Comparison of ENCODE assay signal across 24 cellular contexts in genomic region chr2:122055541-122055940, GRCh38.
"Had no signal": no experiment of that assay in that cellular context is flagged by ENCODE, and none has a peak within 500 bp of the region (broad histone marks: within the 10 kb centered on the region; RNA-seq: fewer than 3 reads in every experiment).

No MANE protein-coding gene starts in this region.

- H3K36me3 ChIP-seq: adrenal gland, ascending aorta, brain microvascular endothelial cell, esophagus muscularis mucosa, gastroesophageal sphincter, lower lobe of right lung, pancreas, thoracic aorta, upper lobe of left lung had no signal

- DNase-seq: activated CD4-positive, alpha-beta T cell treated with anti-CD3 and anti-CD28 coated beads, Interleukin-2, amount 10 ng/mL, durations not matched to agents 24 days and 14 days; activated T-cell treated with anti-CD3 and anti-CD28 coated beads, Interleukin-2, amount 50 U/mL, for 1 hour; adrenal gland; brain microvascular endothelial cell; central memory CD4-positive, alpha-beta T cell; effector memory CD8-positive, alpha-beta T cell; head of caudate nucleus; islet precursor cell; left cardiac atrium; lower lobe of right lung; naive thymus-derived CD8-positive, alpha-beta T cell; pancreas; psoas muscle; right cardiac atrium; stimulated activated CD4-positive, alpha-beta T cell treated with anti-CD3 and anti-CD28 coated beads, Interleukin-4, amount 100 ng/mL, for 24 hours; stimulated activated naive CD4-positive, alpha-beta T cell treated with Interleukin-2 at 50 U/mL for 16 hours; upper lobe of left lung had no signal

- H3K27ac ChIP-seq: adrenal gland, ascending aorta, brain microvascular endothelial cell, esophagus muscularis mucosa, gastroesophageal sphincter, lower lobe of right lung, pancreas, psoas muscle, thoracic aorta, upper lobe of left lung, VCaP had no signal

- ATAC-seq: activated CD4-positive, CD25-positive, alpha-beta regulatory T cell treated with anti-CD3 and anti-CD28 coated beads, Interleukin-2, amount 50 U/mL, for 24 hours; activated naive CD4-positive, alpha-beta T cell treated with anti-CD3 and anti-CD28 coated beads, Interleukin-2, amount 50 U/mL, for 72 hours; effector memory CD8-positive, alpha-beta T cell; gastroesophageal sphincter; left cardiac atrium; lower lobe of right lung; naive thymus-derived CD8-positive, alpha-beta T cell; pancreas; psoas muscle; right cardiac atrium had no signal

- H3K4me1 ChIP-seq: adrenal gland, ascending aorta, esophagus muscularis mucosa, gastroesophageal sphincter, lower lobe of right lung, pancreas, psoas muscle, upper lobe of left lung had no signal

- FAIRE-seq: pancreas had no signal

- H3K4me3 ChIP-seq: adrenal gland, ascending aorta, esophagus muscularis mucosa, gastroesophageal sphincter, lower lobe of right lung, pancreas, psoas muscle, thoracic aorta, upper lobe of left lung had no signal

- H3K9me3 ChIP-seq: adrenal gland, ascending aorta, esophagus muscularis mucosa, gastroesophageal sphincter, lower lobe of right lung, pancreas, psoas muscle, thoracic aorta, upper lobe of left lung had no signal

- H3K27me3 ChIP-seq: adrenal gland, ascending aorta, brain microvascular endothelial cell, gastroesophageal sphincter, pancreas, upper lobe of left lung had no signal
